In the genomic region with DNA sequence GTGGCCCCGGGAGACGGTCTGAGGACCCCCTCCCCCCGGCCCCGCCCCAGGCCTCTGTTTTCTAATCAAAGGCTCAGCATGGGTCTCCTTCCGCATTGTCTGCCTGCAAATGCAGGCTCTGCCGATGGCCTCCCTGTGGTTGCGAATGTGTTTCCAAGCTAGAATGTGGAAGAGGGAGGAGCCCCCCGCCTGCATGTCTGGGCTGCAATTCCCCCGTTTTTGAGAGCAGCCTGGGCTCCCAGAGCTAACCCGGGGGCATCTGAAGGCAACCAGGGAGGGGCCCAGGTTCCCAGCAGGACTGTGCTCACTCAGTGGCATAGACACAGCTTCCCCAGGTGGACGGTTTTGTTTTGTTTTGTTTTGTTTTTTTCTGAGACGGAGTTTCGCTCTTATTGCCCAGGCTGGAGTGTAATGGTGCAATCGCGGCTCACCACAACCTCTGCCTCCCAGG, we compare ENCODE assay signal across 25 cellular contexts.
DNase-seq lines count a peak whose midpoint lies in the region; ATAC-seq and TF ChIP-seq lines count a peak whose summit lies in the region.
"Had no signal": no experiment of that assay in that cellular context is flagged by ENCODE, and none has a peak within 500 bp of the region (broad histone marks: within the 10 kb centered on the region; RNA-seq: fewer than 3 reads in every experiment).

No MANE protein-coding gene starts in this region.

- DNase-seq in Jurkat, Clone E6-1 (ENCODE audit: low read depth, low spot score), result peak; percentile 23
- DNase-seq in RPMI8226, result peak; percentile 20
- DNase-seq in osteoblast (ENCODE audit: insufficient read length, low spot score, missing footprints), result peak; percentile 68
- no peak for DNase-seq in CD1c-positive myeloid dendritic cell (ENCODE audit: extremely low spot score)
- no peak for DNase-seq in GDM1 (lab: John Stamatoyannopoulos, UW)
- DNase-seq in NCI-H1105 (lab: John Stamatoyannopoulos, UW), result no peak
- DNase-seq: activated T-cell treated with anti-CD3 and anti-CD28 coated beads for 4 hours; CD4-positive, alpha-beta memory T cell; cortex of kidney; EL; gastrocnemius medialis; KBM-7; MM.1S; natural killer cell; NCI-H1417 treated with DMSO at 0.1 percent for 48 hours; NCI-H2171; NCI-H524 treated with DMSO at 0.1 percent for 48 hours; small intestine; stimulated activated naive CD8-positive, alpha-beta T cell treated with anti-CD3 and anti-CD28 coated beads, Interleukin-15, amount 100 ng/mL, for 72 hours; thyroid gland had no signal

- H3K9me3 ChIP-seq in iPS-20b (ENCODE audit: insufficient read depth, low read depth, low read length) (peaks cover 5% of the 10 kb centered on the region; the same call in 1 of the 2 replicates), osteoblast (ENCODE audit: low read depth, low read length) (peaks cover 3% of the 10 kb centered on the region)
- H3K9me3 ChIP-seq: gastrocnemius medialis, pancreas, thyroid gland had no signal

- no peak overlapping the region for H2AFZ ChIP-seq in osteoblast (ENCODE audit: low read length)

- H3K79me2 ChIP-seq in osteoblast (ENCODE audit: insufficient read depth, low read length), result no peaks in the 10 kb centered on the region

- no peaks in the 10 kb centered on the region for H3K36me3 ChIP-seq in iPS-20b (ENCODE audit: insufficient read depth, low read depth, low read length)
- H3K36me3 ChIP-seq in osteoblast (ENCODE audit: insufficient read depth, low read length), result no peaks in the 10 kb centered on the region
- H3K36me3 ChIP-seq: cardiac muscle cell, gastrocnemius medialis, pancreas, thyroid gland had no signal

- ATAC-seq in HG03097 (IDR thresholded peaks at IDR 0.05; ENCODE audit: low FRiP score, unreplicated experiment), result no peak
- ATAC-seq: activated naive CD4-positive, alpha-beta T cell treated with anti-CD3 and anti-CD28 coated beads, Interleukin-2, amount 50 U/mL, for 72 hours; gastrocnemius medialis; natural killer cell; pancreas; stimulated activated naive CD8-positive, alpha-beta T cell treated with anti-CD3 and anti-CD28 coated beads, Interleukin-15, amount 100 ng/mL, for 72 hours had no signal

- no peaks in the 10 kb centered on the region for H4K20me1 ChIP-seq in osteoblast (ENCODE audit: insufficient read depth, low read length)

- H3K27me3 ChIP-seq in iPS-20b (ENCODE audit: insufficient read depth, low read length) (peaks cover 27% of the 10 kb centered on the region), osteoblast (ENCODE audit: insufficient read depth, low read length) (no peaks in the 10 kb centered on the region)
- H3K27me3 ChIP-seq: gastrocnemius medialis, pancreas, thyroid gland had no signal

- TF ChIP-seq CTCF in osteoblast (IDR thresholded peaks at IDR 0.05; ENCODE audit: extremely low read depth, low read depth, low read length), result no peak

- no peak overlapping the region for H3K4me2 ChIP-seq in osteoblast (ENCODE audit: insufficient read depth, low read length)

- H3K9ac ChIP-seq in iPS-20b (ENCODE audit: low read depth, low read length), result peak overlapping the region; percentile 62; the same call in 1 of the 2 replicates

- peak overlapping the region; percentile 75 for H3K27ac ChIP-seq in iPS-20b (ENCODE audit: low read length)
- no peak overlapping the region for H3K27ac ChIP-seq in osteoblast (ENCODE audit: low read depth, low read length)
- H3K27ac ChIP-seq: cardiac muscle cell, gastrocnemius medialis, pancreas, thyroid gland had no signal

- H3K4me3 ChIP-seq in Jurkat, Clone E6-1 (ENCODE audit: low read length), result peak overlapping the region; percentile 36
- H3K4me3 ChIP-seq in iPS-20b (ENCODE audit: low read length), result peak overlapping the region; percentile 54; the same call in 1 of the 2 replicates
- H3K4me3 ChIP-seq in osteoblast (ENCODE audit: insufficient read depth, low read length), result no peak overlapping the region
- H3K4me3 ChIP-seq: cardiac muscle cell, gastrocnemius medialis, pancreas, thyroid gland had no signal

- H3K4me1 ChIP-seq in iPS-20b (ENCODE audit: insufficient read depth, low read length), result peaks cover 13% of the 10 kb centered on the region
- H3K4me1 ChIP-seq in osteoblast (ENCODE audit: insufficient read depth, low read length), result no peaks in the 10 kb centered on the region
- H3K4me1 ChIP-seq: gastrocnemius medialis, pancreas, thyroid gland had no signal

Comparison
In these comparisons a context has a peak if more than half of its experiments do, and no peak if none do; other contexts are left out.
1. DNase-seq: peak in Jurkat, Clone E6-1 (single experiment), RPMI8226 (single experiment) and osteoblast (single experiment); none in CD1c-positive myeloid dendritic cell (single experiment), GDM1 (single experiment) and NCI-H1105 (single experiment).